ENCODE assay signal across 1 cellular context in the genomic region with DNA sequence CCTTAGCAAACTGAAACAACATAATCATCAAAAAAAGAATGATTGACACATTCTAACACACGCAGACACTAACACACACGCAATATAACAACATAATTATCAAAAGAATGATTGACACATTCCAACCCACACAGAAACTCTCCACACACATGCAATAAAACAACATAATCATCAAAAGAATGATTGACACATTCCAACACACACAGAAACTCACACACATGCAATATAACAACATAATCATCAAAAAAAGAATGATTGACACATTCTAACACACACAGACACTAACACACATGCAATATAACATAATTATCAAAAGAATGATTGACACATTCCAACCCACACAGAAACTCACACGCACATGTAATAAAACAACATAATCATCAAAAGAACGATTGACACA.
A peak's percentile ranks its signal among the peaks of the same experiment; 100 is the strongest.
TF ChIP-seq lines count a peak whose summit lies in the region.

No MANE protein-coding gene starts in this region.

TF ChIP-seq in GM12878, 131 proteins besides CTCF, POLR2A, EP300 and RAD21 (continued from another document):
- TF ChIP-seq, protein P1, sequence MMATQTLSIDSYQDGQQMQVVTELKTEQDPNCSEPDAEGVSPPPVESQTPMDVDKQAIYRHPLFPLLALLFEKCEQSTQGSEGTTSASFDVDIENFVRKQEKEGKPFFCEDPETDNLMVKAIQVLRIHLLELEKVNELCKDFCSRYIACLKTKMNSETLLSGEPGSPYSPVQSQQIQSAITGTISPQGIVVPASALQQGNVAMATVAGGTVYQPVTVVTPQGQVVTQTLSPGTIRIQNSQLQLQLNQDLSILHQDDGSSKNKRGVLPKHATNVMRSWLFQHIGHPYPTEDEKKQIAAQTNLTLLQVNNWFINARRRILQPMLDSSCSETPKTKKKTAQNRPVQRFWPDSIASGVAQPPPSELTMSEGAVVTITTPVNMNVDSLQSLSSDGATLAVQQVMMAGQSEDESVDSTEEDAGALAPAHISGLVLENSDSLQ (IDR thresholded peaks at IDR 0.05): peak; percentile 23; the same call in 1 of the 2 replicates
